In genomic region chr12:53994691-53995310, GRCh38 we compare ENCODE assay signal across 11 cellular contexts. TPM values are rescaled to one million over a fixed set of nuclear protein-coding genes. Genes with fewer than 3 reads are reported as not detected.
DNase-seq lines count a peak whose midpoint lies in the region; ATAC-seq and TF ChIP-seq lines count a peak whose summit lies in the region.
"Had no signal": no experiment of that assay in that cellular context is flagged by ENCODE, and none has a peak within 500 bp of the region (broad histone marks: within the 10 kb centered on the region; RNA-seq: fewer than 3 reads in every experiment).

No MANE protein-coding gene starts in this region.

- TF ChIP-seq CTCF in 22Rv1 (IDR thresholded peaks at IDR 0.05) = no peak
- no peak for TF ChIP-seq CTCF in GM23338 (conservative IDR thresholded peaks at IDR 0.05; ENCODE audit: low read depth in 2 of 2)

- no peaks in the 10 kb centered on the region for H3K9me2 ChIP-seq in GM23338 (ENCODE audit: insufficient read depth)

- peaks cover 100% of the 10 kb centered on the region for H3K27me3 ChIP-seq in GM23338 (ENCODE audit: insufficient read depth)

- H3K4me2 ChIP-seq in GM23338 = peak overlapping the region; percentile 81

- H3K27ac Mint-ChIP-seq in GM23338 (no peak overlapping the region), naive B cell (peak overlapping the region in 4 of 6 donors; percentile 18 to 90 (median 75))
- H3K27ac Mint-ChIP-seq in activated naive CD8-positive, alpha-beta T cell = no peak overlapping the region

- H3K27ac ChIP-seq in 22Rv1 = peak overlapping the region; percentile 69
- H3K27ac ChIP-seq in GM23338 (ENCODE audit: low read depth) = no peak overlapping the region
- H3K27ac ChIP-seq: VCaP had no signal

- H3K36me3 Mint-ChIP-seq in GM23338 (ENCODE audit: low read depth) (no peaks in the 10 kb centered on the region; the same call in 2 of the 3 replicates), naive B cell (peaks cover 0 to 26% of the 10 kb centered on the region in 2 donors)
- H3K36me3 Mint-ChIP-seq in activated naive CD8-positive, alpha-beta T cell = no peaks in the 10 kb centered on the region

- H3K27me3 Mint-ChIP-seq in GM23338 (ENCODE audit: insufficient read depth, low read depth, poor library complexity) = peaks cover 100% of the 10 kb centered on the region
- peaks cover 58% of the 10 kb centered on the region for H3K27me3 Mint-ChIP-seq in activated naive CD8-positive, alpha-beta T cell
- H3K27me3 Mint-ChIP-seq in naive B cell = peaks cover 77 to 95% (median 86%) of the 10 kb centered on the region in 3 donors

- peaks cover 3% of the 10 kb centered on the region; the same call in 2 of the 3 replicates for H3K9me3 Mint-ChIP-seq in GM23338
- no peaks in the 10 kb centered on the region for H3K9me3 Mint-ChIP-seq in activated naive CD8-positive, alpha-beta T cell (ENCODE audit: low read depth)
- peaks cover 0 to 13% (median 7%) of the 10 kb centered on the region in 7 donors for H3K9me3 Mint-ChIP-seq in naive B cell

- H3K4me3 ChIP-seq in GM23338 = peak overlapping the region; percentile 51

- H3K4me3 Mint-ChIP-seq in GM23338 (peak overlapping the region; percentile 63), naive B cell (peak overlapping the region; percentile 82 to 93 (median 90))
- peak overlapping the region; percentile 81 for H3K4me3 Mint-ChIP-seq in activated naive CD8-positive, alpha-beta T cell

- ATAC-seq in GM23338 (peak; percentile 6), naive B cell (ENCODE audit: low read depth in 2 of 2) (peak in 1 of 2 donors; percentile 20), HG03457 (IDR thresholded peaks at IDR 0.05; ENCODE audit: unreplicated experiment) (no peak), GM18498 (IDR thresholded peaks at IDR 0.05; ENCODE audit: unreplicated experiment) (no peak)

- peaks cover 46% of the 10 kb centered on the region for H3K4me1 ChIP-seq in GM23338 (ENCODE audit: insufficient read depth)

- peak; percentile 51 for DNase-seq in GM23338 (ENCODE audit: low spot score)
- DNase-seq in naive B cell = no peak
- DNase-seq in NCI-H2227 treated with DMSO at 0.1 percent for 48 hours (lab: John Stamatoyannopoulos, UW) = no peak
- no peak for DNase-seq in C1 segment of cervical spinal cord (lab: John Stamatoyannopoulos, UW)
- DNase-seq: cortex of kidney had no signal

- peaks cover 19% of the 10 kb centered on the region for H4K20me1 ChIP-seq in GM23338 (replicated peaks; ENCODE audit: insufficient read depth)

- peaks cover 42% of the 10 kb centered on the region for H3F3A ChIP-seq in GM23338 (replicated peaks; ENCODE audit: low read depth)

- no peak overlapping the region for H2AFZ ChIP-seq in GM23338

- no peaks in the 10 kb centered on the region for H3K36me3 ChIP-seq in GM23338 (ENCODE audit: insufficient read depth)

- H3K79me2 ChIP-seq in GM23338 (replicated peaks; ENCODE audit: insufficient read depth) = no peaks in the 10 kb centered on the region

- H3K4me1 Mint-ChIP-seq in GM23338 (peaks cover 50% of the 10 kb centered on the region), naive B cell (peaks cover 39 to 59% (median 57%) of the 10 kb centered on the region in 3 donors)
- peaks cover 43% of the 10 kb centered on the region for H3K4me1 Mint-ChIP-seq in activated naive CD8-positive, alpha-beta T cell (ENCODE audit: low read depth)

TF ChIP-seq in GM23338, 12 proteins besides CTCF, POLR2A, EP300 and RAD21:
- TF ChIP-seq POLR2AphosphoS5 (IDR thresholded peaks at IDR 0.05; ENCODE audit: low read depth) = no peak
- peak; percentile 91 for TF ChIP-seq EZH2 (IDR thresholded peaks at IDR 0.05; ENCODE audit: low read depth, unreplicated experiment)
- TF ChIP-seq STAT1 (IDR thresholded peaks at IDR 0.05; ENCODE audit: unreplicated experiment) = no peak
- no peak for TF ChIP-seq ZNF331 (CRISPR knock-in tag; IDR thresholded peaks at IDR 0.05; ENCODE audit: low read depth)
- TF ChIP-seq ZNF114 (CRISPR knock-in tag; IDR thresholded peaks at IDR 0.05) = no peak
- peak; percentile 43 for TF ChIP-seq EZH2phosphoT487 (IDR thresholded peaks at IDR 0.05; ENCODE audit: unreplicated experiment)
TF ChIP-seq in GM23338: peak in this region for 2.

RNA-seq across cellular contexts. Expression of gene HOXC9, which starts 5.2 kb away (rescaled TPM):
- total RNA-seq in GM23338 (2014; rRNA removed; shearing (Covaris generic)) = not detected in 2 replicates
- not detected in 2 replicates for polyA plus RNA-seq in GM23338 (2016; fragmentation: Nextera tagmentation; extraction: Ambion mirVana)
- polyA plus RNA-seq in naive B cell (ENCODE audit: low read depth in 6 of 6) = not detected
- total RNA-seq: mucosa of gallbladder had no signal

RNA-seq across cellular contexts. Expression of gene HOXC10, which starts 9.9 kb away (rescaled TPM):
- not detected in 2 replicates for total RNA-seq in GM23338 (2014; rRNA removed; shearing (Covaris generic))
- polyA plus RNA-seq in GM23338 (2016; fragmentation: Nextera tagmentation; extraction: Ambion mirVana) = not detected in 2 replicates
- polyA plus RNA-seq in naive B cell (ENCODE audit: low read depth in 6 of 6) = not detected
- total RNA-seq: mucosa of gallbladder had no signal

RNA-seq across cellular contexts. Expression of gene HOXC8, which starts 14.0 kb away (rescaled TPM):
- not detected in 2 replicates for total RNA-seq in GM23338 (2014; rRNA removed; shearing (Covaris generic))
- polyA plus RNA-seq in GM23338 (2016; fragmentation: Nextera tagmentation; extraction: Ambion mirVana) (not detected in 2 replicates), naive B cell (ENCODE audit: low read depth in 6 of 6) (not detected)
- total RNA-seq: mucosa of gallbladder had no signal

RNA-seq across cellular contexts. Expression of gene HOTAIR, which starts 20.0 kb away (rescaled TPM):
- total RNA-seq in GM23338 (2014; rRNA removed; shearing (Covaris generic)) = not detected in 2 replicates
- not detected in 2 replicates for polyA plus RNA-seq in GM23338 (2016; fragmentation: Nextera tagmentation; extraction: Ambion mirVana)
- polyA plus RNA-seq in naive B cell (ENCODE audit: low read depth in 6 of 6) = not detected
- total RNA-seq: mucosa of gallbladder had no signal

RNA-seq across cellular contexts. Expression of gene HOXC11, which starts 21.9 kb away (rescaled TPM):
- not detected in 2 replicates for total RNA-seq in GM23338 (2014; rRNA removed; shearing (Covaris generic))
- not detected in 2 replicates for polyA plus RNA-seq in GM23338 (2016; fragmentation: Nextera tagmentation; extraction: Ambion mirVana)
- not detected for polyA plus RNA-seq in naive B cell (ENCODE audit: low read depth in 6 of 6)
- total RNA-seq: mucosa of gallbladder had no signal

Comparison
In these comparisons a context has a peak if more than half of its experiments do, and no peak if none do; other contexts are left out.
1. H3K27ac Mint-ChIP-seq: peak in naive B cell (4 of 6); none in GM23338 (single experiment) and activated naive CD8-positive, alpha-beta T cell (single experiment).
2. Peak in every context shown above with its lines, with median percentiles within 50 percentile points of each other: H3K4me3 Mint-ChIP-seq.